19 cellular contexts compared by ENCODE assay signal in genomic region chr1:41889506-41890414, GRCh38. TPM values are rescaled to one million over a fixed set of nuclear protein-coding genes. Genes with fewer than 3 reads are reported as not detected.
DNase-seq lines count a peak whose midpoint lies in the region; ATAC-seq, FAIRE-seq and TF ChIP-seq lines count a peak whose summit lies in the region.
"Had no signal": no experiment of that assay in that cellular context is flagged by ENCODE, and none has a peak within 500 bp of the region (broad histone marks: within the 10 kb centered on the region; RNA-seq: fewer than 3 reads in every experiment).

No MANE protein-coding gene starts in this region.

- peak overlapping the region; percentile 5 for H3K4me3 Mint-ChIP-seq in activated CD4-positive, alpha-beta T cell treated with anti-CD3 and anti-CD28 coated beads, Interleukin-2, amount 10 ng/mL, durations not matched to agents 24 days and 14 days
- no peak overlapping the region for H3K4me3 Mint-ChIP-seq in osteocyte (ENCODE audit: unreplicated experiment)

- H3K27ac Mint-ChIP-seq in activated CD4-positive, alpha-beta T cell treated with anti-CD3 and anti-CD28 coated beads, Interleukin-2, amount 10 ng/mL, durations not matched to agents 24 days and 14 days: peak overlapping the region; percentile 29
- H3K27ac Mint-ChIP-seq in osteocyte (ENCODE audit: unreplicated experiment): no peak overlapping the region
- H3K27ac Mint-ChIP-seq: stimulated activated naive B cell treated with anti-CD40 and anti-IgM and Interleukin-4, amounts not matched to agents 10 μg/mL and 1 μg/mL and 100 μg/mL, for 72 hours had no signal

- H3K36me3 ChIP-seq in HCT116 (ENCODE audit: control insufficient read depth in 1 of 2, insufficient read depth in 2 of 2, low read length in 2 of 2) (no peaks in the 10 kb centered on the region), mammary epithelial cell (ENCODE audit: insufficient read depth, low read length) (no peaks in the 10 kb centered on the region), kidney (ENCODE audit: control insufficient read depth in 1 of 2, insufficient read depth in 2 of 2, low read length in 2 of 2) (no peaks in the 10 kb centered on the region)
- H3K36me3 ChIP-seq: ovary, uterus had no signal

- H2AFZ ChIP-seq in HCT116 (ENCODE audit: low read depth, low read length, poor library complexity, severe bottlenecking) (no peak overlapping the region), mammary epithelial cell (ENCODE audit: low read depth, low read length) (peak overlapping the region; percentile 75)

- no peaks in the 10 kb centered on the region for H3K27me3 ChIP-seq in HCT116 (ENCODE audit: insufficient read depth, low read length)
- no peaks in the 10 kb centered on the region for H3K27me3 ChIP-seq in mammary epithelial cell (ENCODE audit: insufficient read depth, low read length)
- H3K27me3 ChIP-seq: ovary, uterus had no signal

- H3K4me2 ChIP-seq in HCT116 (ENCODE audit: low read length) (no peak overlapping the region), mammary epithelial cell (ENCODE audit: insufficient read depth, low read depth, low read length) (peak overlapping the region; percentile 84)

- H3K4me3 ChIP-seq in HCT116 (replicated peaks in 1 of 2; ENCODE audit: low read depth in 1 of 2, low read length in 2 of 2) (no peak overlapping the region), mammary epithelial cell (replicated peaks in 1 of 3; ENCODE audit: insufficient read depth in 1 of 3, low read depth in 2 of 3, low read length in 3 of 3) (no peak overlapping the region), kidney (ENCODE audit: low read length in 2 of 2) (no peak overlapping the region)
- H3K4me3 ChIP-seq: ovary, skin epidermis, uterus had no signal

- DNase-seq in activated CD4-positive, alpha-beta T cell treated with anti-CD3 and anti-CD28 coated beads, Interleukin-2, amount 10 ng/mL, durations not matched to agents 24 days and 14 days: no peak
- DNase-seq in activated CD4-positive, alpha-beta T cell treated with anti-CD3 and anti-CD28 coated beads, Interleukin-2, amount 50 U/mL, for 4 hours: no peak
- DNase-seq in HCT116 (ENCODE audit: low read depth, low spot score): no peak
- DNase-seq in mammary epithelial cell: no peak
- DNase-seq in osteocyte (ENCODE audit: extremely low spot score, unreplicated experiment): peak; percentile 46
- DNase-seq in NCI-H774 (lab: John Stamatoyannopoulos, UW): no peak
- DNase-seq in kidney: no peak
- DNase-seq: ACHN; activated CD4-positive, CD25-positive, alpha-beta regulatory T cell; activated T-cell treated with anti-CD3 and anti-CD28 coated beads, Interleukin-2, amount 50 U/mL, for 1 hour; amniotic stem cell; cortex of kidney; H7; NCI-H1694; ovary; stimulated activated naive B cell treated with anti-CD40 and anti-IgM and Interleukin-4, amounts not matched to agents 10 μg/mL and 1 μg/mL and 100 μg/mL, for 72 hours; uterus had no signal

- TF ChIP-seq POLR2A in HCT116 (IDR thresholded peaks at IDR 0.05; ENCODE audit: borderline replicate concordance, extremely low read depth, insufficient read depth, insufficient read length): no peak

- H3K9me3 Mint-ChIP-seq in activated CD4-positive, alpha-beta T cell treated with anti-CD3 and anti-CD28 coated beads, Interleukin-2, amount 10 ng/mL, durations not matched to agents 24 days and 14 days: no peaks in the 10 kb centered on the region
- no peaks in the 10 kb centered on the region for H3K9me3 Mint-ChIP-seq in osteocyte (ENCODE audit: unreplicated experiment)
- H3K9me3 Mint-ChIP-seq: stimulated activated naive B cell treated with anti-CD40 and anti-IgM and Interleukin-4, amounts not matched to agents 10 μg/mL and 1 μg/mL and 100 μg/mL, for 72 hours had no signal

- H3K4me1 ChIP-seq in HCT116 (ENCODE audit: control insufficient read depth in 1 of 2, insufficient read depth in 2 of 2, low read length in 2 of 2) (peaks cover 16 to 20% of the 10 kb centered on the region in 2 experiments; a peak in 2 of 4 replicates), mammary epithelial cell (ENCODE audit: insufficient read depth, low read length) (peaks cover 22% of the 10 kb centered on the region), kidney (ENCODE audit: control insufficient read depth in 1 of 2, insufficient read depth in 1 of 2, low read depth in 1 of 2, low read length in 2 of 2) (peaks cover 14 to 16% of the 10 kb centered on the region in 2 donors)
- H3K4me1 ChIP-seq: uterus had no signal

- H3K9ac ChIP-seq in HCT116 (ENCODE audit: low read length) (no peak overlapping the region), mammary epithelial cell (ENCODE audit: insufficient read depth, low read length) (no peak overlapping the region), kidney (ENCODE audit: low read length in 2 of 2) (no peak overlapping the region)

- H3K9me3 ChIP-seq in HCT116 (ENCODE audit: control insufficient read depth in 1 of 2, insufficient read depth in 1 of 2, low read depth in 1 of 2, low read length in 2 of 2): no peaks in the 10 kb centered on the region
- no peaks in the 10 kb centered on the region for H3K9me3 ChIP-seq in mammary epithelial cell (replicated peaks; ENCODE audit: insufficient read depth, low read length)
- no peaks in the 10 kb centered on the region for H3K9me3 ChIP-seq in kidney (ENCODE audit: control insufficient read depth in 1 of 2, low read length in 2 of 2)
- H3K9me3 ChIP-seq: ovary, uterus had no signal

- BruUV-seq in HCT116 (replicated peaks; lab: Mats Ljungman, UMichigan): TSS peak; percentile 96
- TSS peak; percentile 99 for BruUV-seq in mammary epithelial cell (replicated peaks; lab: Mats Ljungman, UMichigan)

- no peak overlapping the region for H3K27ac ChIP-seq in HCT116 (ENCODE audit: low read depth, low read length)
- H3K27ac ChIP-seq in mammary epithelial cell (ENCODE audit: insufficient read depth, low read depth, low read length): no peak overlapping the region
- H3K27ac ChIP-seq in kidney (ENCODE audit: low read depth in 2 of 2, low read length in 2 of 2): no peak overlapping the region

- H3K9me2 ChIP-seq in HCT116 (ENCODE audit: insufficient read depth): no peaks in the 10 kb centered on the region

- H3K79me2 ChIP-seq in HCT116 (ENCODE audit: insufficient read depth, low read length) (no peaks in the 10 kb centered on the region), mammary epithelial cell (ENCODE audit: insufficient read depth, low read length) (peaks cover 33% of the 10 kb centered on the region)

- no peaks in the 10 kb centered on the region for H3K27me3 Mint-ChIP-seq in activated CD4-positive, alpha-beta T cell treated with anti-CD3 and anti-CD28 coated beads, Interleukin-2, amount 10 ng/mL, durations not matched to agents 24 days and 14 days
- H3K27me3 Mint-ChIP-seq in osteocyte (ENCODE audit: unreplicated experiment): no peaks in the 10 kb centered on the region

- RAD21 ChIA-PET in HCT116 (lab: Charles Lee; ENCODE audit: low non-redundant PET in 1 of 2, low total read pairs in 2 of 2, uncharacterized antibody in 2 of 2, unreplicated experiment in 2 of 2): no interaction called here

- no peaks in the 10 kb centered on the region for H3K36me3 Mint-ChIP-seq in activated CD4-positive, alpha-beta T cell treated with anti-CD3 and anti-CD28 coated beads, Interleukin-2, amount 10 ng/mL, durations not matched to agents 24 days and 14 days (ENCODE audit: low read depth)
- no peaks in the 10 kb centered on the region for H3K36me3 Mint-ChIP-seq in osteocyte (ENCODE audit: unreplicated experiment)
- H3K36me3 Mint-ChIP-seq: stimulated activated naive B cell treated with anti-CD40 and anti-IgM and Interleukin-4, amounts not matched to agents 10 μg/mL and 1 μg/mL and 100 μg/mL, for 72 hours had no signal

- CTCF ChIA-PET in HCT116 (lab: Charles Lee): no interaction called here
- CTCF ChIA-PET in mammary epithelial cell (lab: Charles Lee; ENCODE audit: low non-redundant PET): no interaction called here

- dilution Hi-C loops in mammary epithelial cell (cut with HindIII; ENCODE audit: low sequenced_read_pairs): no loop called here

- in situ Hi-C loops in mammary epithelial cell (cut with MboI; ENCODE audit: low sequenced_read_pairs in 2 of 2): no loop called here

- POLR2A ChIA-PET in HCT116 (lab: Charles Lee): no interaction called here

- no peak for TF ChIP-seq RAD21 in HCT116 (IDR thresholded peaks at IDR 0.05; ENCODE audit: low read depth)

- intact Hi-C loops in activated CD4-positive, alpha-beta T cell treated with anti-CD3 and anti-CD28 coated beads, Interleukin-2, amount 10 ng/mL, durations not matched to agents 24 days and 14 days (cut with micrococcal nuclease): loop anchor here (2.0 to 10.0 kb wide), 4 partner anchors 27 to 375 kb away; no protein-coding TSS in a partner anchor
- intact Hi-C loops in HCT116 (cut with micrococcal nuclease): no loop called here
- intact Hi-C loops in mammary epithelial cell (cut with micrococcal nuclease): loop anchor here (2.0 to 10.0 kb wide), 2 partner anchors 65 to 315 kb away; no protein-coding TSS in a partner anchor
- intact Hi-C loops in kidney (cut with DNase I): no loop called here

- 81% methylated on average over 8 of the region's 8 CpGs for WGBS in mammary epithelial cell (ENCODE audit: low coverage, missing lambda C conversion rate)

- ATAC-seq in HCT116 (no peak), HG02870 (IDR thresholded peaks at IDR 0.05; ENCODE audit: unreplicated experiment) (no peak)
- ATAC-seq: stimulated activated naive B cell treated with anti-CD40 and anti-IgM and Interleukin-4, amounts not matched to agents 10 μg/mL and 1 μg/mL and 100 μg/mL, for 72 hours had no signal

- H3K4me1 Mint-ChIP-seq in activated CD4-positive, alpha-beta T cell treated with anti-CD3 and anti-CD28 coated beads, Interleukin-2, amount 10 ng/mL, durations not matched to agents 24 days and 14 days: peaks cover 53% of the 10 kb centered on the region
- H3K4me1 Mint-ChIP-seq in osteocyte (ENCODE audit: unreplicated experiment): no peaks in the 10 kb centered on the region

- no peaks in the 10 kb centered on the region for H4K20me1 ChIP-seq in HCT116 (ENCODE audit: insufficient read depth)
- H4K20me1 ChIP-seq in mammary epithelial cell (ENCODE audit: insufficient read depth, low read length): no peaks in the 10 kb centered on the region

- TF ChIP-seq CTCF in HCT116 (IDR thresholded peaks at IDR 0.05 in 2 of 3, conservative IDR thresholded peaks at IDR 0.05 in 1 of 3; ENCODE audit: borderline replicate concordance in 1 of 3, insufficient read depth in 1 of 3, low read depth in 2 of 3, low read length in 2 of 3) (no peak), mammary epithelial cell (conservative IDR thresholded peaks at IDR 0.05 in 1 of 2, IDR thresholded peaks at IDR 0.05 in 1 of 2; ENCODE audit: extremely low read depth in 1 of 2, insufficient read depth in 1 of 2, low read depth in 1 of 2, low read length in 2 of 2) (no peak), osteocyte (IDR thresholded peaks at IDR 0.05) (no peak), kidney (IDR thresholded peaks at IDR 0.05; ENCODE audit: borderline replicate concordance, extremely low read depth, insufficient read depth) (no peak)

- no peak for FAIRE-seq in kidney (lab: Jason Lieb, UNC)

RNA-seq across cellular contexts. Expression of gene HIVEP3, which starts 29.0 kb away (rescaled TPM):
- total RNA-seq in activated CD4-positive, alpha-beta T cell treated with anti-CD3 and anti-CD28 coated beads, Interleukin-2, amount 10 ng/mL, durations not matched to agents 24 days and 14 days: 70.5 and 73.9 TPM in 2 replicates
- total RNA-seq in HCT116 (2021; ENCODE audit: unreplicated experiment) (7.1 TPM), mammary epithelial cell (1 to 10 TPM; 4.5 to 7.9 TPM), osteocyte (0.78 and 0.97 TPM in 2 replicates), kidney (11.0 TPM)
- 4.2 and 6.0 TPM in 2 replicates for polyA plus RNA-seq in HCT116 (2012)
- polyA plus RNA-seq in mammary epithelial cell (6.6 TPM), kidney (ENCODE audit: insufficient read depth, low read depth, low replicate concordance) (3.5 TPM)
- polyA minus RNA-seq in mammary epithelial cell: 9.8 TPM

Comparison
In these comparisons a context has a peak if more than half of its experiments do, and no peak if none do; other contexts are left out.
1. intact Hi-C loops: an anchor here in activated CD4-positive, alpha-beta T cell treated with anti-CD3 and anti-CD28 coated beads, Interleukin-2, amount 10 ng/mL, durations not matched to agents 24 days and 14 days (2.0 to 10.0 kb wide) and mammary epithelial cell (2.0 to 10.0 kb wide); none called in HCT116 and kidney.